In the genomic region with DNA sequence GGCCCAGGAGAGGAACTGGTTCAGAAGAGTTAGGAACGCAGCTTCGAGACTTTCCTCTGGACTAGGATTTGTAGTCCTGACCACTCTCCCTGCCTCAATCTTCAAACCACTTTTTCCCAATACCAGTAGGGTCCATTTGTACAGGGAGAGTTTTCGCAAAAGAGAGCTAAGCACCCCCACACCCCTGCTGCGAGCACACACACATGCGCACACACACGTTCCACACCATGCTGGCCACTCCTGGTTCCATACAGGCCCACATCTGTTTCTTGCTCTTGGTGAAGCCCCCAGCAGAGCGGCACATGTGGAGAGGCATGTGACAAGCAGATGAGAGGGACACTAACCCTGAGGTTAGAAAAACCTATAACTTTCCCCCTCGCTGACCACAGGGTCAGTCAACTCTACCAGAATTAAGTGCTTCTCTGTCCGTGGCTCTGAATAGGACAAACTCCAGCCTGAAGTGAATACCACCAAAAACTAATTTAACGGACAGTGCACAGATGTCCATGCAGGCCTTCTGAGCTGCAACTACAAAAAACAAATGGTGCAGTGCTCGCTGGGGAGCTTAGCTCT, we compare ENCODE assay signal across 2 cellular contexts.
TF ChIP-seq lines count a peak whose summit lies in the region.

No MANE protein-coding gene starts in this region.

TF ChIP-seq in liver, 16 proteins besides CTCF, POLR2A, EP300 and RAD21:
- TF ChIP-seq HNF4G (IDR thresholded peaks at IDR 0.05) = no peak
- TF ChIP-seq NR2F2 (IDR thresholded peaks at IDR 0.05) = peak; percentile 41
- peak; percentile 87 to 90 for TF ChIP-seq RXRA (IDR thresholded peaks at IDR 0.05)
- TF ChIP-seq, protein P1, sequence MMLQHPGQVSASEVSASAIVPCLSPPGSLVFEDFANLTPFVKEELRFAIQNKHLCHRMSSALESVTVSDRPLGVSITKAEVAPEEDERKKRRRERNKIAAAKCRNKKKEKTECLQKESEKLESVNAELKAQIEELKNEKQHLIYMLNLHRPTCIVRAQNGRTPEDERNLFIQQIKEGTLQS (IDR thresholded peaks at IDR 0.05) = no peak
- TF ChIP-seq ZBTB33 (IDR thresholded peaks at IDR 0.05) = no peak
- no peak for TF ChIP-seq HNF4A (conservative IDR thresholded peaks at IDR 0.05)

TF ChIP-seq in HepG2, 621 proteins besides CTCF, POLR2A, EP300 and RAD21:
- TF ChIP-seq ZNF451 (CRISPR knock-in tag; IDR thresholded peaks at IDR 0.05) (no peak), ZNF83 (CRISPR knock-in tag; IDR thresholded peaks at IDR 0.05; ENCODE audit: borderline replicate concordance) (no peak), ZNF660 (CRISPR knock-in tag; IDR thresholded peaks at IDR 0.05; ENCODE audit: borderline replicate concordance, low read depth) (no peak), MBD4 (IDR thresholded peaks at IDR 0.05; ENCODE audit: borderline replicate concordance, low read length) (no peak), ZMAT3 (CRISPR knock-in tag; conservative IDR thresholded peaks at IDR 0.05) (no peak)
